In the genomic region with DNA sequence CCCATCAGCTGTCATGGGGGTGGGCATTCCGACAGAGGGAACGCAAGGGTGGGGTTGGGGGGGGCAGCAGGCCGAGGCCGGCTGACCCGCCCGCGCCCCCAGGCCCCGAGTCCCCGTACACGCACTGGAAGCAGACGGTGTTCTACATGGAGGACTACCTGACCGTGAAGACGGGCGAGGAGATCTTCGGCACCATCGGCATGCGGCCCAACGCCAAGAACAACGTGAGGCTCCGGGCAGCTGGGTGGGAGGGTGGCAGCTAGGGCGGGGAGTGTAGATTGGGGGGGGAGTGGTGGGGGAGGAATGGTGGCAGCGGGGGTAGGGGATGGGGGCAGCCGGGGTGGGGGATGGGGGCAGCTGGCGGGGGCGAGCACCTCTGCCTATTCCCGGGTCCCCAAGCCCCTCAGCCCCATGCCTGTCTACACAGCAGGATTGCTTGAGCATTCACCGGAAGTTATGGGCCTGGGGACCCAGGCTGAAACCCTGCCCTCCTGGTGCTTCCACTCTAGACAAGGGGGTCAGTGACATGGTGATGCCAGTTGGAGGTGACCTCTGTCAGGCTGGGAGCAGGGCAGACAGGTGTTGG, we compare ENCODE assay signal across 2 cellular contexts.
TF ChIP-seq lines count a peak whose summit lies in the region.

No MANE protein-coding gene starts in this region.

TF ChIP-seq in GM23338, 12 proteins besides CTCF, POLR2A, EP300 and RAD21 (continued from another document):
- TF ChIP-seq, protein P1, sequence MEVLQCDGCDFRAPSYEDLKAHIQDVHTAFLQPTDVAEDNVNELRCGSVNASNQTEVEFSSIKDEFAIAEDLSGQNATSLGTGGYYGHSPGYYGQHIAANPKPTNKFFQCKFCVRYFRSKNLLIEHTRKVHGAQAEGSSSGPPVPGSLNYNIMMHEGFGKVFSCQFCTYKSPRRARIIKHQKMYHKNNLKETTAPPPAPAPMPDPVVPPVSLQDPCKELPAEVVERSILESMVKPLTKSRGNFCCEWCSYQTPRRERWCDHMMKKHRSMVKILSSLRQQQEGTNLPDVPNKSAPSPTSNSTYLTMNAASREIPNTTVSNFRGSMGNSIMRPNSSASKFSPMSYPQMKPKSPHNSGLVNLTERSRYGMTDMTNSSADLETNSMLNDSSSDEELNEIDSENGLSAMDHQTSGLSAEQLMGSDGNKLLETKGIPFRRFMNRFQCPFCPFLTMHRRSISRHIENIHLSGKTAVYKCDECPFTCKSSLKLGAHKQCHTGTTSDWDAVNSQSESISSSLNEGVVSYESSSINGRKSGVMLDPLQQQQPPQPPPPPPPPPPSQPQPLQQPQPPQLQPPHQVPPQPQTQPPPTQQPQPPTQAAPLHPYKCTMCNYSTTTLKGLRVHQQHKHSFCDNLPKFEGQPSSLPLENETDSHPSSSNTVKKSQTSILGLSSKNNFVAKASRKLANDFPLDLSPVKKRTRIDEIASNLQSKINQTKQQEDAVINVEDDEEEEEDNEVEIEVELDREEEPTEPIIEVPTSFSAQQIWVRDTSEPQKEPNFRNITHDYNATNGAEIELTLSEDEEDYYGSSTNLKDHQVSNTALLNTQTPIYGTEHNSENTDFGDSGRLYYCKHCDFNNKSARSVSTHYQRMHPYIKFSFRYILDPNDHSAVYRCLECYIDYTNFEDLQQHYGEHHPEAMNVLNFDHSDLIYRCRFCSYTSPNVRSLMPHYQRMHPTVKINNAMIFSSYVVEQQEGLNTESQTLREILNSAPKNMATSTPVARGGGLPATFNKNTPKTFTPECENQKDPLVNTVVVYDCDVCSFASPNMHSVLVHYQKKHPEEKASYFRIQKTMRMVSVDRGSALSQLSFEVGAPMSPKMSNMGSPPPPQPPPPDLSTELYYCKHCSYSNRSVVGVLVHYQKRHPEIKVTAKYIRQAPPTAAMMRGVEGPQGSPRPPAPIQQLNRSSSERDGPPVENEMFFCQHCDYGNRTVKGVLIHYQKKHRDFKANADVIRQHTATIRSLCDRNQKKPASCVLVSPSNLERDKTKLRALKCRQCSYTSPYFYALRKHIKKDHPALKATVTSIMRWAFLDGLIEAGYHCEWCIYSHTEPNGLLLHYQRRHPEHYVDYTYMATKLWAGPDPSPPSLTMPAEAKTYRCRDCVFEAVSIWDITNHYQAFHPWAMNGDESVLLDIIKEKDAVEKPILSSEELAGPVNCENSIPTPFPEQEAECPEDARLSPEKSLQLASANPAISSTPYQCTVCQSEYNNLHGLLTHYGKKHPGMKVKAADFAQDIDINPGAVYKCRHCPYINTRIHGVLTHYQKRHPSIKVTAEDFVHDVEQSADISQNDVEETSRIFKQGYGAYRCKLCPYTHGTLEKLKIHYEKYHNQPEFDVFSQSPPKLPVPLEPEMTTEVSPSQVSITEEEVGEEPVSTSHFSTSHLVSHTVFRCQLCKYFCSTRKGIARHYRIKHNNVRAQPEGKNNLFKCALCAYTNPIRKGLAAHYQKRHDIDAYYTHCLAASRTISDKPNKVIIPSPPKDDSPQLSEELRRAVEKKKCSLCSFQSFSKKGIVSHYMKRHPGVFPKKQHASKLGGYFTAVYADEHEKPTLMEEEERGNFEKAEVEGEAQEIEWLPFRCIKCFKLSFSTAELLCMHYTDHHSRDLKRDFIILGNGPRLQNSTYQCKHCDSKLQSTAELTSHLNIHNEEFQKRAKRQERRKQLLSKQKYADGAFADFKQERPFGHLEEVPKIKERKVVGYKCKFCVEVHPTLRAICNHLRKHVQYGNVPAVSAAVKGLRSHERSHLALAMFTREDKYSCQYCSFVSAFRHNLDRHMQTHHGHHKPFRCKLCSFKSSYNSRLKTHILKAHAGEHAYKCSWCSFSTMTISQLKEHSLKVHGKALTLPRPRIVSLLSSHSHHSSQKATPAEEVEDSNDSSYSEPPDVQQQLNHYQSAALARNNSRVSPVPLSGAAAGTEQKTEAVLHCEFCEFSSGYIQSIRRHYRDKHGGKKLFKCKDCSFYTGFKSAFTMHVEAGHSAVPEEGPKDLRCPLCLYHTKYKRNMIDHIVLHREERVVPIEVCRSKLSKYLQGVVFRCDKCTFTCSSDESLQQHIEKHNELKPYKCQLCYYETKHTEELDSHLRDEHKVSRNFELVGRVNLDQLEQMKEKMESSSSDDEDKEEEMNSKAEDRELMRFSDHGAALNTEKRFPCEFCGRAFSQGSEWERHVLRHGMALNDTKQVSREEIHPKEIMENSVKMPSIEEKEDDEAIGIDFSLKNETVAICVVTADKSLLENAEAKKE (CRISPR knock-in tag; IDR thresholded peaks at IDR 0.05): no peak
- TF ChIP-seq EZH2phosphoT487 (IDR thresholded peaks at IDR 0.05; ENCODE audit: unreplicated experiment): no peak

TF ChIP-seq in WTC11, 78 proteins besides CTCF, POLR2A, EP300 and RAD21 (continued from another document):
- TF ChIP-seq, protein P2, sequence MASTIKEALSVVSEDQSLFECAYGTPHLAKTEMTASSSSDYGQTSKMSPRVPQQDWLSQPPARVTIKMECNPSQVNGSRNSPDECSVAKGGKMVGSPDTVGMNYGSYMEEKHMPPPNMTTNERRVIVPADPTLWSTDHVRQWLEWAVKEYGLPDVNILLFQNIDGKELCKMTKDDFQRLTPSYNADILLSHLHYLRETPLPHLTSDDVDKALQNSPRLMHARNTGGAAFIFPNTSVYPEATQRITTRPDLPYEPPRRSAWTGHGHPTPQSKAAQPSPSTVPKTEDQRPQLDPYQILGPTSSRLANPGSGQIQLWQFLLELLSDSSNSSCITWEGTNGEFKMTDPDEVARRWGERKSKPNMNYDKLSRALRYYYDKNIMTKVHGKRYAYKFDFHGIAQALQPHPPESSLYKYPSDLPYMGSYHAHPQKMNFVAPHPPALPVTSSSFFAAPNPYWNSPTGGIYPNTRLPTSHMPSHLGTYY (CRISPR knock-in tag; IDR thresholded peaks at IDR 0.05): no peak
- TF ChIP-seq OVOL2 (CRISPR knock-in tag; IDR thresholded peaks at IDR 0.05; ENCODE audit: borderline replicate concordance) (no peak), JAZF1 (CRISPR knock-in tag; IDR thresholded peaks at IDR 0.05) (no peak), SMAD3 (CRISPR knock-in tag; IDR thresholded peaks at IDR 0.05; ENCODE audit: borderline replicate concordance) (no peak), NR3C1 (CRISPR knock-in tag; conservative IDR thresholded peaks at IDR 0.05; ENCODE audit: low read depth) (no peak), MYBL2 (CRISPR knock-in tag; IDR thresholded peaks at IDR 0.05) (no peak), ESRRA (CRISPR knock-in tag; IDR thresholded peaks at IDR 0.05; ENCODE audit: borderline replicate concordance) (no peak), CBFB (CRISPR knock-in tag; IDR thresholded peaks at IDR 0.05; ENCODE audit: low read depth) (no peak), ZNF263 (CRISPR knock-in tag; IDR thresholded peaks at IDR 0.05; ENCODE audit: low read depth) (no peak), CREM (CRISPR knock-in tag; IDR thresholded peaks at IDR 0.05) (no peak), TEAD1 (CRISPR knock-in tag; IDR thresholded peaks at IDR 0.05) (no peak)
- TF ChIP-seq, protein P3, sequence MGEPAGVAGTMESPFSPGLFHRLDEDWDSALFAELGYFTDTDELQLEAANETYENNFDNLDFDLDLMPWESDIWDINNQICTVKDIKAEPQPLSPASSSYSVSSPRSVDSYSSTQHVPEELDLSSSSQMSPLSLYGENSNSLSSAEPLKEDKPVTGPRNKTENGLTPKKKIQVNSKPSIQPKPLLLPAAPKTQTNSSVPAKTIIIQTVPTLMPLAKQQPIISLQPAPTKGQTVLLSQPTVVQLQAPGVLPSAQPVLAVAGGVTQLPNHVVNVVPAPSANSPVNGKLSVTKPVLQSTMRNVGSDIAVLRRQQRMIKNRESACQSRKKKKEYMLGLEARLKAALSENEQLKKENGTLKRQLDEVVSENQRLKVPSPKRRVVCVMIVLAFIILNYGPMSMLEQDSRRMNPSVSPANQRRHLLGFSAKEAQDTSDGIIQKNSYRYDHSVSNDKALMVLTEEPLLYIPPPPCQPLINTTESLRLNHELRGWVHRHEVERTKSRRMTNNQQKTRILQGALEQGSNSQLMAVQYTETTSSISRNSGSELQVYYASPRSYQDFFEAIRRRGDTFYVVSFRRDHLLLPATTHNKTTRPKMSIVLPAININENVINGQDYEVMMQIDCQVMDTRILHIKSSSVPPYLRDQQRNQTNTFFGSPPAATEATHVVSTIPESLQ (CRISPR knock-in tag; IDR thresholded peaks at IDR 0.05): no peak
